In genomic region chrX:129495941-129496340, GRCh38 we compare ENCODE assay signal across 25 cellular contexts. TPM values are rescaled to one million over a fixed set of nuclear protein-coding genes. Genes with fewer than 3 reads are reported as not detected.
DNase-seq lines count a peak whose midpoint lies in the region; ATAC-seq, FAIRE-seq and TF ChIP-seq lines count a peak whose summit lies in the region.
"Had no signal": no experiment of that assay in that cellular context is flagged by ENCODE, and none has a peak within 500 bp of the region (broad histone marks: within the 10 kb centered on the region; RNA-seq: fewer than 3 reads in every experiment).

No MANE protein-coding gene starts in this region.

- no peak overlapping the region for H3K27ac ChIP-seq in RWPE2 (ENCODE audit: poor library complexity, severe bottlenecking)
- H3K27ac ChIP-seq: coronary artery, hepatocyte, SJCRH30 had no signal

- peaks cover 7% of the 10 kb centered on the region for H3K4me1 ChIP-seq in RWPE2 (ENCODE audit: insufficient read depth, poor library complexity, severe bottlenecking)
- H3K4me1 ChIP-seq: HAP-1, SJCRH30 had no signal

- H3K27me3 ChIP-seq in RWPE2 (ENCODE audit: insufficient read depth, poor library complexity, severe bottlenecking), result no peaks in the 10 kb centered on the region
- H3K27me3 ChIP-seq: hepatocyte, SJCRH30 had no signal

- no peak for FAIRE-seq in D721Med (lab: Jason Lieb, UNC)
- FAIRE-seq: islet of Langerhans had no signal

- H3K9me3 ChIP-seq in RWPE2 (ENCODE audit: severe bottlenecking), result no peaks in the 10 kb centered on the region
- H3K9me3 ChIP-seq: HAP-1, SJCRH30 had no signal

- H3K4me3 ChIP-seq in RWPE2 (ENCODE audit: severe bottlenecking) (no peak overlapping the region), epithelial cell of esophagus (ENCODE audit: low read length) (no peak overlapping the region), skeletal muscle cell (ENCODE audit: low read depth, low read length) (no peak overlapping the region)
- H3K4me3 ChIP-seq: coronary artery, HAP-1, hepatocyte, SJCRH30 had no signal

- 0 out of 3 replicates have a peak, but pooled peaks have one; percentile 33 for ATAC-seq in RWPE2 (ENCODE audit: low read depth)
- no peak for ATAC-seq in omental fat pad (ENCODE audit: low FRiP score)
- ATAC-seq: activated CD8-positive, alpha-beta memory T cell treated with anti-CD3 and anti-CD28 coated beads, Interleukin-2, amount 10 ng/mL, durations not matched to agents 7 days and 5 days; left ventricle myocardium superior; sciatic nerve had no signal

- TF ChIP-seq CTCF in RWPE2 (IDR thresholded peaks at IDR 0.05; ENCODE audit: poor library complexity, severe bottlenecking) (no peak), epithelial cell of esophagus (IDR thresholded peaks at IDR 0.05; ENCODE audit: insufficient read depth, low read depth, low read length, missing control alignments) (no peak), omental fat pad (IDR thresholded peaks at IDR 0.05) (no peak), D721Med (IDR thresholded peaks at IDR 0.05; ENCODE audit: insufficient read depth, missing control alignments) (no peak)

- DNase-seq in GM03348 (ENCODE audit: low spot score), result peak; percentile 6
- no peak for DNase-seq in RWPE2 (ENCODE audit: low spot score)
- DNase-seq in epithelial cell of esophagus (ENCODE audit: low read depth), result peak; percentile 11
- DNase-seq in skeletal muscle cell (ENCODE audit: low read depth), result peak; percentile 5
- DNase-seq in omental fat pad (ENCODE audit: low spot score), result no peak
- no peak for DNase-seq in D721Med (ENCODE audit: insufficient read length, low spot score)
- DNase-seq in NCI-H2227 treated with DMSO at 0.1 percent for 48 hours (lab: John Stamatoyannopoulos, UW), result no peak
- DNase-seq: activated CD4-positive, alpha-beta T cell treated with anti-CD3 and anti-CD28 coated beads for 48 hours; activated CD8-positive, alpha-beta memory T cell treated with anti-CD3 and anti-CD28 coated beads, Interleukin-2, amount 10 ng/mL, durations not matched to agents 7 days and 5 days; CD4-positive, alpha-beta memory T cell; DMS153; endodermal cell; left ventricle myocardium superior; NCI-H2029; NCI-H345; SJCRH30; stimulated activated CD4-positive, alpha-beta T cell treated with anti-CD3 and anti-CD28 coated beads, Interleukin-1b, Interleukin-23, amount 100 ng/mL, for 48 hours; substantia nigra had no signal

- peaks cover 18% of the 10 kb centered on the region for H3K36me3 ChIP-seq in RWPE2 (ENCODE audit: low read depth)

RNA-seq across cellular contexts. Expression of gene SMARCA1, which starts 27.3 kb away (rescaled TPM):
- 10 to 100 TPM; 26.0 to 35.4 (median 28.3) TPM for total RNA-seq in omental fat pad
- total RNA-seq: activated CD8-positive, alpha-beta memory T cell treated with anti-CD3 and anti-CD28 coated beads, Interleukin-2, amount 10 ng/mL, durations not matched to agents 7 days and 5 days; activated T-helper 1 cell treated with anti-CD3 and anti-CD28 coated beads, Interleukin-12 subunit alpha, Interleukin-12 subunit beta, Interleukin-2, Interleukin-4 antibody, amounts not matched to agents 30 ng/mL and 10 ng/mL and 1 ng/mL, durations not matched to agents 14 hours and 24 hours and 36 hours; T-helper 1 cell treated with Interleukin-12 subunit alpha and Interleukin-12 subunit beta and Interleukin-4 antibody, amounts not matched to agents 30 ng/mL and 1 ng/mL, for 36 hours had no signal

RNA-seq across cellular contexts. Expression of gene OCRL, which starts 44.1 kb away (rescaled TPM):
- 10 to 100 TPM; 12.7 to 21.8 (median 17.8) TPM for total RNA-seq in omental fat pad

Comparison
In these comparisons a context has a peak if more than half of its experiments do, and no peak if none do; other contexts are left out.
1. DNase-seq: peak in GM03348 (single experiment), epithelial cell of esophagus (single experiment) and skeletal muscle cell (single experiment); none in RWPE2 (single experiment), omental fat pad (single experiment), D721Med (single experiment) and NCI-H2227 treated with DMSO at 0.1 percent for 48 hours (single experiment).